ENCODE assay signal across 16 cellular contexts in genomic region chr2:184137955-184138354, GRCh38.
DNase-seq lines count a peak whose midpoint lies in the region; ATAC-seq and TF ChIP-seq lines count a peak whose summit lies in the region.
"Had no signal": no experiment of that assay in that cellular context is flagged by ENCODE, and none has a peak within 500 bp of the region (broad histone marks: within the 10 kb centered on the region; RNA-seq: fewer than 3 reads in every experiment).

No MANE protein-coding gene starts in this region.

- H3K9ac ChIP-seq in MM.1S (ENCODE audit: low read length) (no peak overlapping the region), colonic mucosa (ENCODE audit: low read depth in 2 of 2, low read length in 2 of 2) (no peak overlapping the region)
- H3K9ac ChIP-seq: GM23248 had no signal

- H4K20me1 ChIP-seq in MM.1S (ENCODE audit: insufficient read depth, low read length), result no peaks in the 10 kb centered on the region

- peak; percentile 16 for ATAC-seq in gastroesophageal sphincter
- peak; percentile 39 for ATAC-seq in sciatic nerve
- no peak for ATAC-seq in activated CD8-positive, alpha-beta memory T cell treated with anti-CD3 and anti-CD28 coated beads, Interleukin-2, amount 10 ng/mL, durations not matched to agents 7 days and 5 days
- ATAC-seq: CD8-positive, alpha-beta T cell had no signal

- H3F3A ChIP-seq in MM.1S (ENCODE audit: insufficient read depth, low read length), result no peaks in the 10 kb centered on the region

- H3K27me3 ChIP-seq in MM.1S (replicated peaks; ENCODE audit: insufficient read depth, low read length) (no peaks in the 10 kb centered on the region), gastroesophageal sphincter (no peaks in the 10 kb centered on the region), colonic mucosa (no peaks in the 10 kb centered on the region)

- H3K27ac ChIP-seq in MM.1S (ENCODE audit: low read length) (no peak overlapping the region), gastroesophageal sphincter (no peak overlapping the region), colonic mucosa (no peak overlapping the region)
- H3K27ac ChIP-seq: 22Rv1, GM23248 had no signal

- WGBS in gastroesophageal sphincter (ENCODE audit: low coverage in 1 of 2), 2 donors, result no CpG with 5 or more reads among the region's 1 CpG

- H3K4me1 ChIP-seq in MM.1S (ENCODE audit: low read length) (no peaks in the 10 kb centered on the region), gastroesophageal sphincter (no peaks in the 10 kb centered on the region), colonic mucosa (no peaks in the 10 kb centered on the region)
- H3K4me1 ChIP-seq: Caco-2 had no signal

- CTCF ChIA-PET in activated CD8-positive, alpha-beta memory T cell treated with anti-CD3 and anti-CD28 coated beads, Interleukin-2, amount 10 ng/mL, durations not matched to agents 7 days and 5 days (lab: Charles Lee), result no interaction called here

- no peaks in the 10 kb centered on the region for H3K4me1 Mint-ChIP-seq in activated CD8-positive, alpha-beta memory T cell treated with anti-CD3 and anti-CD28 coated beads, Interleukin-2, amount 10 ng/mL, durations not matched to agents 7 days and 5 days
- H3K4me1 Mint-ChIP-seq: CD14-positive monocyte had no signal

- H3K9me3 Mint-ChIP-seq in activated CD8-positive, alpha-beta memory T cell treated with anti-CD3 and anti-CD28 coated beads, Interleukin-2, amount 10 ng/mL, durations not matched to agents 7 days and 5 days (ENCODE audit: low read depth), result peaks cover 6% of the 10 kb centered on the region

- TF ChIP-seq CTCF in MM.1S (IDR thresholded peaks at IDR 0.05; ENCODE audit: low read length), result no peak
- no peak for TF ChIP-seq CTCF in gastroesophageal sphincter (IDR thresholded peaks at IDR 0.05)
- no peak for TF ChIP-seq CTCF in colonic mucosa (IDR thresholded peaks at IDR 0.05)

- no peak overlapping the region for H3K4me2 ChIP-seq in MM.1S (ENCODE audit: low read depth, low read length)

- no peak overlapping the region for H3K4me3 Mint-ChIP-seq in activated CD8-positive, alpha-beta memory T cell treated with anti-CD3 and anti-CD28 coated beads, Interleukin-2, amount 10 ng/mL, durations not matched to agents 7 days and 5 days
- H3K4me3 Mint-ChIP-seq: CD14-positive monocyte; CD8-positive, alpha-beta T cell had no signal

- H3K9me2 ChIP-seq in MM.1S (replicated peaks; ENCODE audit: insufficient read depth, low read length), result no peaks in the 10 kb centered on the region

- no peaks in the 10 kb centered on the region for H3K79me2 ChIP-seq in MM.1S (ENCODE audit: low read length)

- TF ChIP-seq POLR2A in gastroesophageal sphincter (IDR thresholded peaks at IDR 0.05), result no peak

- H2AFZ ChIP-seq in MM.1S (ENCODE audit: low read length), result no peak overlapping the region
- H2AFZ ChIP-seq: GM23248 had no signal

- no peaks in the 10 kb centered on the region for H3K9me3 ChIP-seq in MM.1S (replicated peaks; ENCODE audit: insufficient read depth, low read length)
- H3K9me3 ChIP-seq in gastroesophageal sphincter, result peaks cover 0 to 39% (median 0%) of the 10 kb centered on the region in 3 donors
- H3K9me3 ChIP-seq in colonic mucosa, result no peaks in the 10 kb centered on the region

- no peaks in the 10 kb centered on the region for H3K27me3 Mint-ChIP-seq in activated CD8-positive, alpha-beta memory T cell treated with anti-CD3 and anti-CD28 coated beads, Interleukin-2, amount 10 ng/mL, durations not matched to agents 7 days and 5 days

- no peaks in the 10 kb centered on the region for H3K36me3 ChIP-seq in MM.1S (replicated peaks; ENCODE audit: insufficient read depth, low read length)
- H3K36me3 ChIP-seq in gastroesophageal sphincter, result no peaks in the 10 kb centered on the region
- no peaks in the 10 kb centered on the region for H3K36me3 ChIP-seq in colonic mucosa

- no peaks in the 10 kb centered on the region for H3K36me3 Mint-ChIP-seq in activated CD8-positive, alpha-beta memory T cell treated with anti-CD3 and anti-CD28 coated beads, Interleukin-2, amount 10 ng/mL, durations not matched to agents 7 days and 5 days
- H3K36me3 Mint-ChIP-seq: CD14-positive monocyte; CD8-positive, alpha-beta T cell had no signal

- intact Hi-C loops in sciatic nerve (cut with DNase I), result no loop called here
- intact Hi-C loops in colonic mucosa (cut with DNase I), result no loop called here

- H3K27ac Mint-ChIP-seq in activated CD8-positive, alpha-beta memory T cell treated with anti-CD3 and anti-CD28 coated beads, Interleukin-2, amount 10 ng/mL, durations not matched to agents 7 days and 5 days, result no peak overlapping the region
- H3K27ac Mint-ChIP-seq: CD14-positive monocyte; CD8-positive, alpha-beta T cell had no signal

- peak; percentile 4 for DNase-seq in NCI-H146 (lab: John Stamatoyannopoulos, UW)
- DNase-seq in NCI-H146 treated with DMSO at 0.1 percent for 48 hours (lab: John Stamatoyannopoulos, UW; ENCODE audit: unreplicated experiment), result no peak
- peak; percentile 30 for DNase-seq in MM.1S
- DNase-seq in sciatic nerve (ENCODE audit: low spot score), result no peak
- no peak for DNase-seq in colonic mucosa
- no peak for DNase-seq in activated CD8-positive, alpha-beta memory T cell treated with anti-CD3 and anti-CD28 coated beads, Interleukin-2, amount 10 ng/mL, durations not matched to agents 7 days and 5 days
- no peak for DNase-seq in mesenteric fat pad (ENCODE audit: low spot score)
- DNase-seq: Caco-2; CD8-positive, alpha-beta T cell; DMS53; GF-D8; GM23248; H7 had no signal

- no peak overlapping the region for H3K4me3 ChIP-seq in MM.1S (ENCODE audit: low read length)
- no peak overlapping the region for H3K4me3 ChIP-seq in gastroesophageal sphincter
- no peak overlapping the region for H3K4me3 ChIP-seq in colonic mucosa
- H3K4me3 ChIP-seq: GM23248 had no signal

- no peak for TF ChIP-seq EP300 in gastroesophageal sphincter (IDR thresholded peaks at IDR 0.05)

Comparison
In these comparisons a context has a peak if more than half of its experiments do, and no peak if none do; other contexts are left out.
1. DNase-seq: peak in NCI-H146 (single experiment) and MM.1S (single experiment); none in NCI-H146 treated with DMSO at 0.1 percent for 48 hours (single experiment), sciatic nerve (single experiment), colonic mucosa (single experiment), activated CD8-positive, alpha-beta memory T cell treated with anti-CD3 and anti-CD28 coated beads, Interleukin-2, amount 10 ng/mL, durations not matched to agents 7 days and 5 days (single experiment) and mesenteric fat pad (single experiment).